ENCODE assay signal across 20 cellular contexts in the genomic region with DNA sequence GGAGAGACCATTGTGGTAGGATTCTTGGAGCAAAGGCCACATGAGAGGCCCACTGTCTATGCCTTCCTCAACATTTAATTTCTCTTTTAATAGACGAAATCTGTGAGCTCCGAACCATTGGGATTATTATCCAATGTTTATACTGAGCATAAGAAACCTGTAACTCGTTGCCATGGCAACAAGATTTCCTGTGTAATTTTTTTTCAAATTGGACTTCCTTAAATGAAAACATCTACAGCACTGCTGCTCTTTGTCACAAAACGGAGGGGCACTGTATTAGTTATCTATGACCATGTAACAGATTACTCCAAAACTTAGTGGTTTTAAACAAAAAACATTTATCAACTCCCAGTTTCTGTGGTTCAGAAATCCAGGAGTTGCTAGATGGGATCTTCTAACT. TPM values are rescaled to one million over a fixed set of nuclear protein-coding genes. Genes with fewer than 3 reads are reported as not detected.
A peak's percentile ranks its signal among the peaks of the same experiment; 100 is the strongest.
DNase-seq lines count a peak whose midpoint lies in the region; ATAC-seq and TF ChIP-seq lines count a peak whose summit lies in the region.
"Had no signal": no experiment of that assay in that cellular context is flagged by ENCODE, and none has a peak within 500 bp of the region (broad histone marks: within the 10 kb centered on the region; RNA-seq: fewer than 3 reads in every experiment).

No MANE protein-coding gene starts in this region.

- no TSS peak for BruUV-seq in Calu3 (replicated peaks; lab: Mats Ljungman, UMichigan)

- H3K9me3 ChIP-seq in CD8-positive, alpha-beta memory T cell (ENCODE audit: low read length) = no peaks in the 10 kb centered on the region
- H3K9me3 ChIP-seq: MG63, uterus had no signal

- no peaks in the 10 kb centered on the region for H3K36me3 ChIP-seq in CD8-positive, alpha-beta memory T cell (ENCODE audit: insufficient read depth, low read length)
- H3K36me3 ChIP-seq: brain microvascular endothelial cell, MG63, uterus had no signal

- H3K4me1 Mint-ChIP-seq in CD8-positive, alpha-beta memory T cell = peaks cover 10 to 15% (median 11%) of the 10 kb centered on the region in 3 donors
- no peaks in the 10 kb centered on the region for H3K4me1 Mint-ChIP-seq in Calu3 (ENCODE audit: low read depth, unreplicated experiment)

- no peak for TF ChIP-seq CTCF in fibroblast of villous mesenchyme (IDR thresholded peaks at IDR 0.05; ENCODE audit: insufficient read depth, low read depth, low read length)
- TF ChIP-seq CTCF in Calu3 (IDR thresholded peaks at IDR 0.05; ENCODE audit: unreplicated experiment) = no peak

- no peaks in the 10 kb centered on the region for H3K27me3 ChIP-seq in CD8-positive, alpha-beta memory T cell (ENCODE audit: insufficient read depth, low read length, poor library complexity, severe bottlenecking)
- H3K27me3 ChIP-seq: brain microvascular endothelial cell, MG63, uterus had no signal

- DNase-seq in A172 (ENCODE audit: low spot score) = peak; percentile 4
- peak in 2 of 5 donors; percentile 15 to 27 for DNase-seq in CD8-positive, alpha-beta memory T cell
- peak; percentile 3 for DNase-seq in RPMI8226
- peak; percentile 24 for DNase-seq in fibroblast of villous mesenchyme (ENCODE audit: low read depth)
- DNase-seq in NCI-H69 (lab: John Stamatoyannopoulos, UW) = no peak
- no peak for DNase-seq in Calu3
- DNase-seq in NCI-H2081 (lab: John Stamatoyannopoulos, UW) = no peak
- DNase-seq: activated CD4-positive, alpha-beta T cell treated with anti-CD3 and anti-CD28 coated beads for 48 hours; brain microvascular endothelial cell; endodermal cell; GOT3; kidney; MG63; NCI-H2171; stimulated activated CD8-positive, alpha-beta memory T cell treated with anti-CD3 and anti-CD28 coated beads, Interleukin-4, amount 100 ng/mL, for 48 hours; uterus had no signal

- ATAC-seq in HG02884 (IDR thresholded peaks at IDR 0.05; ENCODE audit: unreplicated experiment) = no peak

- no peaks in the 10 kb centered on the region for H3K9me3 Mint-ChIP-seq in CD8-positive, alpha-beta memory T cell
- H3K9me3 Mint-ChIP-seq in Calu3 (ENCODE audit: low read depth, unreplicated experiment) = no peaks in the 10 kb centered on the region
- H3K9me3 Mint-ChIP-seq: endodermal cell had no signal

- CTCF ChIA-PET in CD8-positive, alpha-beta memory T cell (lab: Charles Lee) = no interaction called here
- CTCF ChIA-PET in Calu3 (lab: Charles Lee) = no interaction called here

- POLR2A ChIA-PET in CD8-positive, alpha-beta memory T cell (lab: Charles Lee) = no interaction called here

- H3K27ac ChIP-seq in CD8-positive, alpha-beta memory T cell (ENCODE audit: low read depth, low read length) = no peak overlapping the region
- H3K27ac ChIP-seq: brain microvascular endothelial cell, uterus had no signal

- H3K36me3 Mint-ChIP-seq in CD8-positive, alpha-beta memory T cell = no peaks in the 10 kb centered on the region
- no peaks in the 10 kb centered on the region for H3K36me3 Mint-ChIP-seq in Calu3 (ENCODE audit: insufficient read depth, unreplicated experiment)

- no peaks in the 10 kb centered on the region for H3K27me3 Mint-ChIP-seq in CD8-positive, alpha-beta memory T cell
- no peaks in the 10 kb centered on the region for H3K27me3 Mint-ChIP-seq in Calu3 (ENCODE audit: unreplicated experiment)

- peak overlapping the region in 5 of 8 donors; percentile 72 to 89 (median 82) for H3K27ac Mint-ChIP-seq in CD8-positive, alpha-beta memory T cell
- H3K27ac Mint-ChIP-seq in Calu3 (ENCODE audit: unreplicated experiment) = no peak overlapping the region
- H3K27ac Mint-ChIP-seq: endodermal cell had no signal

- no peak overlapping the region for H3K4me3 ChIP-seq in CD8-positive, alpha-beta memory T cell (ENCODE audit: low read length)
- no peak overlapping the region for H3K4me3 ChIP-seq in fibroblast of villous mesenchyme (ENCODE audit: low read depth, low read length)
- H3K4me3 ChIP-seq: MG63, uterus had no signal

- peak overlapping the region in 1 of 7 donors; percentile 56 for H3K4me3 Mint-ChIP-seq in CD8-positive, alpha-beta memory T cell
- no peak overlapping the region for H3K4me3 Mint-ChIP-seq in Calu3 (ENCODE audit: low read depth, unreplicated experiment)
- H3K4me3 Mint-ChIP-seq: endodermal cell had no signal

- intact Hi-C loops in Calu3 (cut with micrococcal nuclease; ENCODE audit: unreplicated experiment) = no loop called here

- H3K4me1 ChIP-seq in CD8-positive, alpha-beta memory T cell (ENCODE audit: insufficient read depth, low read length) = peaks cover 9% of the 10 kb centered on the region
- H3K4me1 ChIP-seq: uterus had no signal

RNA-seq across cellular contexts. Expression of gene PPP1R2C, which starts 38.7 kb away (rescaled TPM):
- total RNA-seq in A172 (2014; rRNA removed; shearing (Covaris generic)) = not detected in 2 replicates
- total RNA-seq in CD8-positive, alpha-beta memory T cell = not detected
- 4.4 TPM for polyA plus RNA-seq in CD8-positive, alpha-beta memory T cell
- total RNA-seq in fibroblast of villous mesenchyme (not detected in 2 replicates), Calu3 (2022) (not detected in 2 replicates)
- total RNA-seq: endodermal cell; kidney; pulmonary artery endothelial cell; T-helper 1 cell treated with Interleukin-12 subunit alpha and Interleukin-12 subunit beta and Interleukin-4 antibody, amounts not matched to agents 30 ng/mL and 1 ng/mL, for 36 hours; uterus had no signal
- polyA plus RNA-seq: BJ had no signal

Comparison
In these comparisons a context has a peak if more than half of its experiments do, and no peak if none do; other contexts are left out.
1. DNase-seq: peak in A172 (single experiment), RPMI8226 (single experiment) and fibroblast of villous mesenchyme (single experiment); none in NCI-H69 (single experiment), Calu3 (single experiment) and NCI-H2081 (0 of 2).